30 cellular contexts compared by ENCODE assay signal in the genomic region with DNA sequence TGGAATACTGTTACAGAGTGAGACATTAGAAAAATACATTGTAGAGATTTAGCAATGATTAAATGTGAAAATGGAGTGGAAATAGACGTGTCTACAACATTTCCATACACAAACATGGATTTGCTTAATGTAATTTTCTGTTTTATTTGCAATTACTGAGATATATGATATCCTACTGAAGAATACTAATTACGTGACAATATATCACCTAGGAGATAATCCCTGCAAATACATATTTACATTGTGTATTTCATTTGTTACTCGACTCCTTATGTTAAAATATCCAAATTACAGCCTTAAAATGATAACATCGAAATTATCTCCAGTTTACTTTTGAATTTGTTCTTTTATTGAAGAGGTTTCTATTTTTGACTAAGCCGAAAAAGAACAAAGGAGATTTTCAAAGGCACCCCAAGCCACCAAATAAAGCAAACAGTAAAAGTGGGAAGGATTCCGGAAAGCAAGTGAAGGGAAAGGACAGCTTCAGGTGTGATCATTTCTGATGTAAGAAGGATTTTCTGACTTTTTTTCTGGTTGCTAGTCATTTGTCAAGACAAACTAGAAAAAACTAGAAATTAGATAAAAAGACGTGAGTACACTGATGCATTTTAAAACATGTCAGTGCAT. TPM values are rescaled to one million over a fixed set of nuclear protein-coding genes. Genes with fewer than 3 reads are reported as not detected.
"Had no signal": no experiment of that assay in that cellular context is flagged by ENCODE, and none has a peak within 500 bp of the region (broad histone marks: within the 10 kb centered on the region; RNA-seq: fewer than 3 reads in every experiment).

No MANE protein-coding gene starts in this region.

- FAIRE-seq: endometrium, keratinocyte had no signal

- H3K36me3 Mint-ChIP-seq: activated naive CD4-positive, alpha-beta T cell treated with anti-CD3 and anti-CD28 coated beads, Interleukin-2, amount 50 U/mL, for 24 hours; stimulated activated naive B cell treated with anti-CD40 and anti-IgM and Interleukin-4, amounts not matched to agents 10 μg/mL and 1 μg/mL and 100 μg/mL, for 72 hours had no signal

- H3K9me3 ChIP-seq: body of pancreas, heart left ventricle, lower lobe of right lung, mucosa of descending colon, sigmoid colon, transverse colon had no signal

- ATAC-seq: activated CD4-positive, CD25-positive, alpha-beta regulatory T cell treated with anti-CD3 and anti-CD28 coated beads, Interleukin-2, amount 50 U/mL, for 24 hours; activated CD8-positive, alpha-beta memory T cell treated with anti-CD3 and anti-CD28 coated beads, Interleukin-2, amount 10 ng/mL, durations not matched to agents 7 days and 5 days; activated CD8-positive, alpha-beta T cell treated with anti-CD3 and anti-CD28 coated beads for 36 hours; body of pancreas; heart left ventricle; lower lobe of right lung; mucosa of descending colon; stimulated activated naive B cell treated with anti-CD40 and anti-IgM and Interleukin-4, amounts not matched to agents 10 μg/mL and 1 μg/mL and 100 μg/mL, for 72 hours; T-helper 17 cell had no signal

- H3K4me3 ChIP-seq: body of pancreas, cardiac muscle cell, heart left ventricle, lower lobe of right lung, mucosa of descending colon, sigmoid colon, smooth muscle cell, transverse colon had no signal

- H3K27ac Mint-ChIP-seq: activated CD4-positive, alpha-beta T cell treated with anti-CD3 and anti-CD28 coated beads, Interleukin-2, amount 10 ng/mL, durations not matched to agents 24 days and 14 days; activated CD8-positive, alpha-beta memory T cell treated with anti-CD3 and anti-CD28 coated beads, Interleukin-2, amount 10 ng/mL, durations not matched to agents 7 days and 5 days; activated CD8-positive, alpha-beta T cell treated with anti-CD3 and anti-CD28 coated beads for 36 hours; activated naive CD4-positive, alpha-beta T cell treated with anti-CD3 and anti-CD28 coated beads, Interleukin-2, amount 50 U/mL, for 24 hours; activated T-helper 1 cell treated with anti-CD3 and anti-CD28 coated beads, Interleukin-12 subunit alpha, Interleukin-12 subunit beta, Interleukin-2, Interleukin-4 antibody, amounts not matched to agents 30 ng/mL and 10 ng/mL and 1 ng/mL, durations not matched to agents 14 hours and 24 hours and 36 hours; nephron progenitor cell; stimulated activated naive B cell treated with anti-CD40 and anti-IgM and Interleukin-4, amounts not matched to agents 10 μg/mL and 1 μg/mL and 100 μg/mL, for 72 hours; T-helper 17 cell had no signal

- H3K4me2 ChIP-seq: smooth muscle cell had no signal

- H3K36me3 ChIP-seq: cardiac muscle cell, heart left ventricle, lower lobe of right lung, sigmoid colon, transverse colon had no signal

- H3K9me3 Mint-ChIP-seq: activated CD4-positive, alpha-beta T cell treated with anti-CD3 and anti-CD28 coated beads, Interleukin-2, amount 10 ng/mL, durations not matched to agents 24 days and 14 days; activated CD8-positive, alpha-beta T cell treated with anti-CD3 and anti-CD28 coated beads for 36 hours; activated naive CD4-positive, alpha-beta T cell treated with anti-CD3 and anti-CD28 coated beads, Interleukin-2, amount 50 U/mL, for 24 hours; activated T-helper 1 cell treated with anti-CD3 and anti-CD28 coated beads, Interleukin-12 subunit alpha, Interleukin-12 subunit beta, Interleukin-2, Interleukin-4 antibody, amounts not matched to agents 30 ng/mL and 10 ng/mL and 1 ng/mL, durations not matched to agents 14 hours and 24 hours and 36 hours; nephron progenitor cell; stimulated activated naive B cell treated with anti-CD40 and anti-IgM and Interleukin-4, amounts not matched to agents 10 μg/mL and 1 μg/mL and 100 μg/mL, for 72 hours had no signal

- DNase-seq: activated CD4-positive, alpha-beta T cell treated with anti-CD3 and anti-CD28 coated beads, Interleukin-2, amount 10 ng/mL, durations not matched to agents 24 days and 14 days; activated CD8-positive, alpha-beta memory T cell treated with anti-CD3 and anti-CD28 coated beads, Interleukin-2, amount 10 ng/mL, durations not matched to agents 7 days and 5 days; activated CD8-positive, alpha-beta T cell treated with anti-CD3 and anti-CD28 coated beads for 36 hours; activated gamma-delta T cell treated with Interleukin-2 at 50 U/mL for 16 hours; anterior cingulate cortex; body of pancreas; cortex of kidney; heart left ventricle; lower lobe of right lung; mesendoderm; mucosa of descending colon; nephron progenitor cell; occipital lobe; retina; stimulated activated CD4-positive, alpha-beta T cell treated with anti-CD3 and anti-CD28 coated beads, Interleukin-15, amount 100 ng/mL, for 24 hours; stimulated activated CD8-positive, alpha-beta memory T cell treated with anti-CD3 and anti-CD28 coated beads, Interleukin-4, amount 100 ng/mL, for 48 hours; stimulated activated naive B cell treated with anti-CD40 and anti-IgM and Interleukin-4, amounts not matched to agents 10 μg/mL and 1 μg/mL and 100 μg/mL, for 72 hours; T-helper 17 cell; transverse colon had no signal

- H3K27ac ChIP-seq: body of pancreas, cardiac muscle cell, heart left ventricle, lower lobe of right lung, sigmoid colon, transverse colon had no signal

- H3K4me3 Mint-ChIP-seq: activated CD4-positive, alpha-beta T cell treated with anti-CD3 and anti-CD28 coated beads, Interleukin-2, amount 10 ng/mL, durations not matched to agents 24 days and 14 days; activated CD8-positive, alpha-beta memory T cell treated with anti-CD3 and anti-CD28 coated beads, Interleukin-2, amount 10 ng/mL, durations not matched to agents 7 days and 5 days; activated CD8-positive, alpha-beta T cell treated with anti-CD3 and anti-CD28 coated beads for 36 hours; activated naive CD4-positive, alpha-beta T cell treated with anti-CD3 and anti-CD28 coated beads, Interleukin-2, amount 50 U/mL, for 24 hours; activated T-helper 1 cell treated with anti-CD3 and anti-CD28 coated beads, Interleukin-12 subunit alpha, Interleukin-12 subunit beta, Interleukin-2, Interleukin-4 antibody, amounts not matched to agents 30 ng/mL and 10 ng/mL and 1 ng/mL, durations not matched to agents 14 hours and 24 hours and 36 hours; nephron progenitor cell; stimulated activated naive B cell treated with anti-CD40 and anti-IgM and Interleukin-4, amounts not matched to agents 10 μg/mL and 1 μg/mL and 100 μg/mL, for 72 hours; T-helper 17 cell had no signal

RNA-seq across cellular contexts. Expression of gene LHX4, which starts 7.9 kb away (rescaled TPM):
- total RNA-seq: activated CD4-positive, alpha-beta T cell treated with anti-CD3 and anti-CD28 coated beads, Interleukin-2, amount 10 ng/mL, durations not matched to agents 24 days and 14 days; activated CD8-positive, alpha-beta memory T cell treated with anti-CD3 and anti-CD28 coated beads, Interleukin-2, amount 10 ng/mL, durations not matched to agents 7 days and 5 days; activated CD8-positive, alpha-beta T cell treated with anti-CD3 and anti-CD28 coated beads for 36 hours; activated T-helper 1 cell treated with anti-CD3 and anti-CD28 coated beads, Interleukin-12 subunit alpha, Interleukin-12 subunit beta, Interleukin-2, Interleukin-4 antibody, amounts not matched to agents 30 ng/mL and 10 ng/mL and 1 ng/mL, durations not matched to agents 14 hours and 24 hours and 36 hours; body of pancreas; cardiac muscle cell; epithelial cell of proximal tubule; heart left ventricle; lower lobe of right lung; posterior vena cava; sigmoid colon; smooth muscle cell; T-helper 17 cell; temporal lobe had no signal
- polyA plus RNA-seq: heart left ventricle, keratinocyte, smooth muscle cell had no signal
